ENCODE assay signal across 31 cellular contexts in genomic region chr12:76069339-76069738, GRCh38. TPM values are rescaled to one million over a fixed set of nuclear protein-coding genes. Genes with fewer than 3 reads are reported as not detected.
DNase-seq lines count a peak whose midpoint lies in the region; ATAC-seq, FAIRE-seq and TF ChIP-seq lines count a peak whose summit lies in the region.
"Had no signal": no experiment of that assay in that cellular context is flagged by ENCODE, and none has a peak within 500 bp of the region (broad histone marks: within the 10 kb centered on the region; RNA-seq: fewer than 3 reads in every experiment).

No MANE protein-coding gene starts in this region.

- no peak overlapping the region for H4K8ac ChIP-seq in trophoblast cell (ENCODE audit: low read depth, low read length)

- no peak overlapping the region for H2BK5ac ChIP-seq in trophoblast cell (ENCODE audit: low read depth, low read length, poor library complexity)

- no peak overlapping the region for H2BK12ac ChIP-seq in trophoblast cell (ENCODE audit: low read length)

- no peak overlapping the region for H3K9ac ChIP-seq in trophoblast cell (ENCODE audit: low read length)
- H3K9ac ChIP-seq: BLaER1 treated with 17β-estradiol and CSF1 and Interleukin-3, amounts not matched to agents 10 nM and 100 nM had no signal

- H3K36me3 ChIP-seq in trophoblast cell (ENCODE audit: control insufficient read depth in 1 of 2, insufficient read depth in 2 of 2, low read length in 2 of 2) (peaks cover 4 to 6% of the 10 kb centered on the region in 2 experiments), pancreas (peaks cover 0 to 17% (median 0%) of the 10 kb centered on the region in 3 donors)

- peaks cover 2% of the 10 kb centered on the region for H3K79me2 ChIP-seq in trophoblast cell (ENCODE audit: control insufficient read depth, insufficient read depth, low read length, poor library complexity)

- peaks cover 12% of the 10 kb centered on the region for H3K9me3 Mint-ChIP-seq in activated T-cell treated with anti-CD3 and anti-CD28 coated beads, Interleukin-2, amount 50 U/mL, for 24 hours
- peaks cover 12% of the 10 kb centered on the region for H3K9me3 Mint-ChIP-seq in WTC11

- no peak overlapping the region for H2BK120ac ChIP-seq in trophoblast cell (ENCODE audit: insufficient read depth, low read length, poor library complexity)

- CTCF ChIA-PET in WTC11 (lab: Charles Lee): interaction anchor here (0.6 to 1.9 kb wide), 2 partner anchors 11 to 21 kb away, joined by 3 to 6 read pairs; no protein-coding TSS in a partner anchor

- no peak overlapping the region for H4K91ac ChIP-seq in trophoblast cell (ENCODE audit: low read depth, low read length)

- H2AFZ ChIP-seq in trophoblast cell (ENCODE audit: insufficient read depth, low read length, poor library complexity): no peak overlapping the region
- H2AFZ ChIP-seq: hepatocyte had no signal

- no peaks in the 10 kb centered on the region for H3K79me1 ChIP-seq in trophoblast cell (ENCODE audit: low read length)

- no peak for DNase-seq in activated T-cell treated with anti-CD3 and anti-CD28 coated beads, Interleukin-2, amount 50 U/mL, for 24 hours
- no peak for DNase-seq in activated T-cell treated with anti-CD3 and anti-CD28 coated beads, Interleukin-2, amount 50 U/mL, for 48 hours
- DNase-seq in H54 (ENCODE audit: insufficient read length, low spot score) (no peak), WTC11 (ENCODE audit: low spot score) (no peak), trophoblast cell (no peak), NCI-H748 treated with DMSO at 0.1 percent for 48 hours (lab: John Stamatoyannopoulos, UW) (no peak), pancreas (no peak)
- no peak for DNase-seq in activated CD4-positive, CD25-positive, alpha-beta regulatory T cell treated with anti-CD3 and anti-CD28 coated beads, Interleukin-2, amount 50 U/mL, for 72 hours
- DNase-seq: activated B cell treated with CpG ODN at 0.5 μM for 24 hours; activated naive CD4-positive, alpha-beta T cell treated with anti-CD3 and anti-CD28 coated beads, Interleukin-2, amount 50 U/mL, for 16 hours; activated T-cell treated with anti-CD3 and anti-CD28 coated beads, Interleukin-2, amount 50 U/mL, for 1 hour; Calu3; caudate nucleus; DND-41; endodermal cell; esophagus squamous epithelium; KG1; left cardiac atrium; MM.1S; NCI-H1436; NCI-H345; right cardiac atrium; spleen; stimulated activated CD4-positive, alpha-beta T cell treated with anti-CD3 and anti-CD28 coated beads, Interleukin-4, amount 100 ng/mL, for 1 hour had no signal

- POLR2A ChIA-PET in WTC11 (lab: Charles Lee): no interaction called here

- no peak overlapping the region for H4K12ac ChIP-seq in trophoblast cell (ENCODE audit: low read depth, low read length)

- ATAC-seq in WTC11: peak; percentile 57
- ATAC-seq in pancreas: no peak
- ATAC-seq: left cardiac atrium, right cardiac atrium had no signal

- H3K4me2 ChIP-seq in trophoblast cell (ENCODE audit: low read length): no peak overlapping the region
- H3K4me2 ChIP-seq: BLaER1 treated with 17β-estradiol and CSF1 and Interleukin-3, amounts not matched to agents 10 nM and 100 nM; hepatocyte had no signal

- TF ChIP-seq POLR2A in H54 (IDR thresholded peaks at IDR 0.05; ENCODE audit: low read depth, low read length): no peak

- no peaks in the 10 kb centered on the region for H3K27me3 Mint-ChIP-seq in activated T-cell treated with anti-CD3 and anti-CD28 coated beads, Interleukin-2, amount 50 U/mL, for 24 hours
- no peaks in the 10 kb centered on the region for H3K27me3 Mint-ChIP-seq in WTC11 (ENCODE audit: low read depth)
- H3K27me3 Mint-ChIP-seq: activated B cell treated with CpG ODN at 0.5 μM for 24 hours; dendritic cell treated with granulocyte-macrophage colony-stimulating factor and Interleukin-4, amounts not matched to agents 40 ng/mL and 50 ng/mL, for 4 days had no signal

- H3K27ac Mint-ChIP-seq in activated T-cell treated with anti-CD3 and anti-CD28 coated beads, Interleukin-2, amount 50 U/mL, for 24 hours: peak overlapping the region; percentile 77
- peak overlapping the region; percentile 66; the same call in 1 of the 2 replicates for H3K27ac Mint-ChIP-seq in WTC11
- H3K27ac Mint-ChIP-seq: activated B cell treated with CpG ODN at 0.5 μM for 24 hours; dendritic cell treated with granulocyte-macrophage colony-stimulating factor and Interleukin-4, amounts not matched to agents 40 ng/mL and 50 ng/mL, for 4 days; endodermal cell had no signal

- no peak overlapping the region for H3K18ac ChIP-seq in trophoblast cell (ENCODE audit: low read length)

- FAIRE-seq in H54 (lab: Jason Lieb, UNC): peak; percentile 11
- FAIRE-seq in pancreas (lab: Jason Lieb, UNC): no peak
- FAIRE-seq: frontal cortex had no signal

- H3K4me1 ChIP-seq in trophoblast cell (ENCODE audit: control insufficient read depth in 1 of 2, insufficient read depth in 2 of 2, low read length in 2 of 2) (no peaks in the 10 kb centered on the region), pancreas (no peaks in the 10 kb centered on the region)
- H3K4me1 ChIP-seq: ascending aorta had no signal

- no peak overlapping the region for H3K23ac ChIP-seq in trophoblast cell (ENCODE audit: low read length)

- H3K4me3 Mint-ChIP-seq in activated T-cell treated with anti-CD3 and anti-CD28 coated beads, Interleukin-2, amount 50 U/mL, for 24 hours: no peak overlapping the region
- no peak overlapping the region for H3K4me3 Mint-ChIP-seq in WTC11
- H3K4me3 Mint-ChIP-seq: activated B cell treated with CpG ODN at 0.5 μM for 24 hours; dendritic cell treated with granulocyte-macrophage colony-stimulating factor and Interleukin-4, amounts not matched to agents 40 ng/mL and 50 ng/mL, for 4 days; endodermal cell; T-helper 2 cell treated with Interferon-gamma antibody and Interleukin-4, amounts not matched to agents 5 μg/mL and 100 μg/mL, for 36 hours had no signal

- H3K36me3 Mint-ChIP-seq in activated T-cell treated with anti-CD3 and anti-CD28 coated beads, Interleukin-2, amount 50 U/mL, for 24 hours (ENCODE audit: low read depth): peaks cover 100% of the 10 kb centered on the region
- H3K36me3 Mint-ChIP-seq in WTC11: peaks cover 62% of the 10 kb centered on the region

- H3K27ac ChIP-seq in trophoblast cell (ENCODE audit: low read depth, low read length) (no peak overlapping the region), pancreas (no peak overlapping the region)
- H3K27ac ChIP-seq: ascending aorta; BLaER1 treated with 17β-estradiol and CSF1 and Interleukin-3, amounts not matched to agents 10 nM and 100 nM; esophagus squamous epithelium; hepatocyte; spleen had no signal

- no peaks in the 10 kb centered on the region for H3K9me3 ChIP-seq in trophoblast cell (ENCODE audit: insufficient read depth, low read depth, low read length)
- no peaks in the 10 kb centered on the region for H3K9me3 ChIP-seq in pancreas

- no peak overlapping the region for H2AK5ac ChIP-seq in trophoblast cell (ENCODE audit: low read length)

- H3K4me3 ChIP-seq in trophoblast cell (ENCODE audit: low read depth, low read length) (no peak overlapping the region), pancreas (no peak overlapping the region)
- H3K4me3 ChIP-seq: ascending aorta; BLaER1 treated with 17β-estradiol and CSF1 and Interleukin-3, amounts not matched to agents 10 nM and 100 nM; esophagus squamous epithelium; HAP-1; hepatocyte; spleen had no signal

- H3K4ac ChIP-seq in trophoblast cell (ENCODE audit: low read depth, low read length): peak overlapping the region; percentile 89

- H3K14ac ChIP-seq in trophoblast cell (ENCODE audit: low read length): no peak overlapping the region

- no peaks in the 10 kb centered on the region for H3K27me3 ChIP-seq in trophoblast cell (ENCODE audit: insufficient read depth, low read length)
- H3K27me3 ChIP-seq in pancreas: no peaks in the 10 kb centered on the region
- H3K27me3 ChIP-seq: ascending aorta; BLaER1 treated with 17β-estradiol and CSF1 and Interleukin-3, amounts not matched to agents 10 nM and 100 nM; esophagus squamous epithelium; hepatocyte; spleen had no signal

- intact Hi-C loops in pancreas (cut with DNase I): no loop called here

- TF ChIP-seq CTCF in WTC11 (IDR thresholded peaks at IDR 0.05): no peak
- TF ChIP-seq CTCF in pancreas (IDR thresholded peaks at IDR 0.05): no peak

- peaks cover 63% of the 10 kb centered on the region for H3K4me1 Mint-ChIP-seq in activated T-cell treated with anti-CD3 and anti-CD28 coated beads, Interleukin-2, amount 50 U/mL, for 24 hours (ENCODE audit: low read depth)
- peaks cover 76% of the 10 kb centered on the region for H3K4me1 Mint-ChIP-seq in WTC11

TF ChIP-seq in WTC11, 78 proteins besides CTCF, POLR2A, EP300 and RAD21 (continues in another document):
- no peak for TF ChIP-seq USF1 (CRISPR knock-in tag; IDR thresholded peaks at IDR 0.05)
- TF ChIP-seq CREM (CRISPR knock-in tag; IDR thresholded peaks at IDR 0.05): no peak
- no peak for TF ChIP-seq TCF7 (CRISPR knock-in tag; IDR thresholded peaks at IDR 0.05; ENCODE audit: low read depth)
- TF ChIP-seq PREB (CRISPR knock-in tag; IDR thresholded peaks at IDR 0.05; ENCODE audit: borderline replicate concordance): no peak
- no peak for TF ChIP-seq IRF2 (CRISPR knock-in tag; IDR thresholded peaks at IDR 0.05; ENCODE audit: borderline replicate concordance, low read depth)
- TF ChIP-seq ESRRA (CRISPR knock-in tag; IDR thresholded peaks at IDR 0.05; ENCODE audit: borderline replicate concordance): no peak

RNA-seq across cellular contexts. Expression of gene NAP1L1, which starts 15.1 kb away (rescaled TPM):
- total RNA-seq in WTC11 (2021) (946 to 1,010 TPM (median 968 TPM) in 3 replicates), pancreas (100 to 1,000 TPM in 3 of 6 donors, 10 to 100 TPM in 3; 69.4 to 188 (median 110) TPM)
- polyA plus RNA-seq in trophoblast cell (2013): 493 and 514 TPM in 2 replicates
- polyA plus RNA-seq in pancreas: 100 to 1,000 TPM in 1 of 2 donors, 10 to 100 TPM in 1; 81.7 to 134 TPM

RNA-seq across cellular contexts. Expression of gene PHLDA1, which starts 37.8 kb away (rescaled TPM):
- total RNA-seq in WTC11 (2021) (34.9 to 51.3 TPM (median 51.1 TPM) in 3 replicates), pancreas (10 to 100 TPM in 3 of 6 donors, 1 to 10 TPM in 3; 2.9 to 16.1 (median 7.1) TPM)
- polyA plus RNA-seq in trophoblast cell (2013): 3.8 and 4.5 TPM in 2 replicates
- 1 to 10 TPM; 2.9 to 5.9 TPM for polyA plus RNA-seq in pancreas
